Comparison of ENCODE assay signal across 26 cellular contexts in genomic region chr20:15851576-15852075, GRCh38.
"Had no signal": no experiment of that assay in that cellular context is flagged by ENCODE, and none has a peak within 500 bp of the region (broad histone marks: within the 10 kb centered on the region; RNA-seq: fewer than 3 reads in every experiment).

No MANE protein-coding gene starts in this region.

- H3K27ac Mint-ChIP-seq: activated CD4-positive, alpha-beta memory T cell treated with anti-CD3 and anti-CD28 coated beads, Interleukin-2, amount 10 ng/mL, durations not matched to agents 7 days and 5 days; activated CD4-positive, alpha-beta T cell treated with anti-CD3 and anti-CD28 coated beads, Interleukin-2, amount 10 ng/mL, durations not matched to agents 7 days and 5 days; activated T-helper 17 cell treated with anti-CD3 and anti-CD28 coated beads, Interleukin-2, amount 50 U/mL, for 72 hours; endodermal cell; immature natural killer cell; naive thymus-derived CD4-positive, alpha-beta T cell; WTC11 had no signal

- FAIRE-seq: TTC549, urothelium cell line had no signal

- H3K4me3 ChIP-seq: heart left ventricle, testis, transverse colon had no signal

- H3K9me3 ChIP-seq: heart left ventricle, testis, transverse colon had no signal

- H3K27me3 ChIP-seq: heart left ventricle, testis, transverse colon had no signal

- H3K27ac ChIP-seq: heart left ventricle, testis, transverse colon had no signal

- DNase-seq: activated CD4-positive, alpha-beta memory T cell treated with anti-CD3 and anti-CD28 coated beads, Interleukin-2, amount 10 ng/mL, durations not matched to agents 7 days and 5 days; activated CD4-positive, alpha-beta T cell treated with anti-CD3 and anti-CD28 coated beads for 1 hour; activated CD4-positive, alpha-beta T cell treated with anti-CD3 and anti-CD28 coated beads, Interleukin-2, amount 10 ng/mL, durations not matched to agents 7 days and 5 days; activated gamma-delta T cell treated with Interleukin-2 at 50 U/mL for 16 hours; activated naive CD4-positive, alpha-beta T cell treated with anti-CD3 and anti-CD28 coated beads, Interleukin-2, amount 50 U/mL, for 16 hours; activated T-cell treated with anti-CD3 and anti-CD28 coated beads, Interleukin-2, amount 50 U/mL, for 4 hours; amniotic stem cell; caudate nucleus; endodermal cell; foreskin fibroblast; heart left ventricle; hypothalamus; immature natural killer cell; midbrain; naive thymus-derived CD4-positive, alpha-beta T cell; right cardiac atrium; stimulated activated CD4-positive, alpha-beta T cell treated with anti-CD3 and anti-CD28 coated beads, Interleukin-15, amount 100 ng/mL, for 24 hours; stimulated activated CD4-positive, alpha-beta T cell treated with anti-CD3 and anti-CD28 coated beads, Interleukin-2, amount 100 ng/mL, for 24 hours; stimulated activated naive CD4-positive, alpha-beta T cell treated with Interleukin-2 at 50 U/mL for 16 hours; testis; transverse colon had no signal

- H3K36me3 ChIP-seq: heart left ventricle, transverse colon had no signal

- H3K36me3 Mint-ChIP-seq: immature natural killer cell; naive thymus-derived CD4-positive, alpha-beta T cell had no signal

- H3K4me3 Mint-ChIP-seq: activated CD4-positive, alpha-beta memory T cell treated with anti-CD3 and anti-CD28 coated beads, Interleukin-2, amount 10 ng/mL, durations not matched to agents 7 days and 5 days; activated CD4-positive, alpha-beta T cell treated with anti-CD3 and anti-CD28 coated beads, Interleukin-2, amount 10 ng/mL, durations not matched to agents 7 days and 5 days; activated T-cell treated with anti-CD3 and anti-CD28 coated beads, Interleukin-2, amount 50 U/mL, for 4 hours; activated T-helper 17 cell treated with anti-CD3 and anti-CD28 coated beads, Interleukin-2, amount 50 U/mL, for 72 hours; endodermal cell; immature natural killer cell; naive thymus-derived CD4-positive, alpha-beta T cell; WTC11 had no signal

- H3K27me3 Mint-ChIP-seq: activated CD4-positive, alpha-beta memory T cell treated with anti-CD3 and anti-CD28 coated beads, Interleukin-2, amount 10 ng/mL, durations not matched to agents 7 days and 5 days; activated CD4-positive, alpha-beta T cell treated with anti-CD3 and anti-CD28 coated beads, Interleukin-2, amount 10 ng/mL, durations not matched to agents 7 days and 5 days; activated T-helper 17 cell treated with anti-CD3 and anti-CD28 coated beads, Interleukin-2, amount 50 U/mL, for 72 hours; naive thymus-derived CD4-positive, alpha-beta T cell had no signal

- H3K4me1 ChIP-seq: heart left ventricle, testis, transverse colon had no signal

- ATAC-seq: activated T-cell treated with anti-CD3 and anti-CD28 coated beads, Interleukin-2, amount 50 U/mL, for 4 hours; activated T-helper 17 cell treated with anti-CD3 and anti-CD28 coated beads, Interleukin-2, amount 50 U/mL, for 72 hours; esophagus mucosa; heart left ventricle; naive thymus-derived CD4-positive, alpha-beta T cell; right cardiac atrium; WTC11 had no signal

- H3K9me3 Mint-ChIP-seq: endodermal cell had no signal

- H3K4me1 Mint-ChIP-seq: activated CD4-positive, alpha-beta memory T cell treated with anti-CD3 and anti-CD28 coated beads, Interleukin-2, amount 10 ng/mL, durations not matched to agents 7 days and 5 days; activated CD4-positive, alpha-beta T cell treated with anti-CD3 and anti-CD28 coated beads, Interleukin-2, amount 10 ng/mL, durations not matched to agents 7 days and 5 days; activated T-helper 17 cell treated with anti-CD3 and anti-CD28 coated beads, Interleukin-2, amount 50 U/mL, for 72 hours; immature natural killer cell had no signal
